ENCODE assay signal across 29 cellular contexts in genomic region chr16:17293813-17294558, GRCh38.
"Had no signal": no experiment of that assay in that cellular context is flagged by ENCODE, and none has a peak within 500 bp of the region (broad histone marks: within the 10 kb centered on the region; RNA-seq: fewer than 3 reads in every experiment).

No MANE protein-coding gene starts in this region.

- H3K27ac Mint-ChIP-seq: activated CD4-positive, alpha-beta T cell treated with anti-CD3 and anti-CD28 coated beads, Interleukin-2, amount 10 ng/mL, durations not matched to agents 7 days and 5 days; mesothelial cell of epicardium; stimulated activated effector memory CD8-positive, alpha-beta T cell treated with anti-CD3 and anti-CD28 coated beads, Interleukin-12 subunit alpha, Interleukin-12 subunit beta, amount 100 ng/mL, for 72 hours; T-helper 2 cell treated with Interferon-gamma antibody and Interleukin-4, amounts not matched to agents 5 μg/mL and 100 μg/mL, for 36 hours had no signal

- H3K36me3 ChIP-seq: brain microvascular endothelial cell, neural progenitor cell, transverse colon had no signal

- FAIRE-seq: endothelial cell of umbilical vein, small intestine, urothelium cell line had no signal

- H3K9ac ChIP-seq: neural progenitor cell had no signal

- H3K9me3 ChIP-seq: psoas muscle, transverse colon had no signal

- H3K9me3 Mint-ChIP-seq: activated T-helper 17 cell treated with anti-CD3 and anti-CD28 coated beads, Interleukin-2, amount 50 U/mL, for 72 hours; neural progenitor cell; stimulated activated effector memory CD8-positive, alpha-beta T cell treated with anti-CD3 and anti-CD28 coated beads, Interleukin-12 subunit alpha, Interleukin-12 subunit beta, amount 100 ng/mL, for 72 hours; T-helper 2 cell treated with Interferon-gamma antibody and Interleukin-4, amounts not matched to agents 5 μg/mL and 100 μg/mL, for 36 hours had no signal

- H3K36me3 Mint-ChIP-seq: mesothelial cell of epicardium, neural progenitor cell had no signal

- ATAC-seq: activated naive CD4-positive, alpha-beta T cell treated with anti-CD3 and anti-CD28 coated beads, Interleukin-2, amount 50 U/mL, for 72 hours; activated T-helper 17 cell treated with anti-CD3 and anti-CD28 coated beads, Interleukin-2, amount 50 U/mL, for 72 hours; esophagus mucosa; left ventricle myocardium superior; naive thymus-derived CD8-positive, alpha-beta T cell; sciatic nerve; stimulated activated effector memory CD8-positive, alpha-beta T cell treated with anti-CD3 and anti-CD28 coated beads, Interleukin-12 subunit alpha, Interleukin-12 subunit beta, amount 100 ng/mL, for 72 hours had no signal

- H3K4me2 ChIP-seq: neural progenitor cell had no signal

- H3K4me3 ChIP-seq: neural progenitor cell, psoas muscle, transverse colon had no signal

- DNase-seq: activated CD4-positive, alpha-beta T cell treated with anti-CD3 and anti-CD28 coated beads, Interleukin-2, amount 10 ng/mL, durations not matched to agents 7 days and 5 days; activated CD4-positive, CD25-positive, alpha-beta regulatory T cell treated with anti-CD3 and anti-CD28 coated beads, Interleukin-2, amount 50 U/mL, for 72 hours; activated T-cell treated with anti-CD3 and anti-CD28 coated beads, Interleukin-2, amount 50 U/mL, for 1 hour; aorta; brain microvascular endothelial cell; caudate nucleus; effector memory CD4-positive, alpha-beta T cell; foreskin melanocyte; glutamatergic neuron; hypothalamus; left ventricle myocardium superior; mammary epithelial cell; naive thymus-derived CD8-positive, alpha-beta T cell; psoas muscle; small intestine; stimulated activated CD4-positive, alpha-beta T cell treated with anti-CD3 and anti-CD28 coated beads, Interleukin-2, amount 100 ng/mL, for 24 hours; stimulated activated naive CD8-positive, alpha-beta T cell treated with anti-CD3 and anti-CD28 coated beads, Interleukin-15, amount 100 ng/mL, for 72 hours; transverse colon had no signal

- H3K27me3 Mint-ChIP-seq: activated CD4-positive, alpha-beta T cell treated with anti-CD3 and anti-CD28 coated beads, Interleukin-2, amount 10 ng/mL, durations not matched to agents 7 days and 5 days; activated T-helper 17 cell treated with anti-CD3 and anti-CD28 coated beads, Interleukin-2, amount 50 U/mL, for 72 hours; naive thymus-derived CD8-positive, alpha-beta T cell; stimulated activated naive CD8-positive, alpha-beta T cell treated with anti-CD3 and anti-CD28 coated beads, Interleukin-15, amount 100 ng/mL, for 72 hours had no signal

- H3K27me3 ChIP-seq: brain microvascular endothelial cell, neural progenitor cell, transverse colon had no signal

- H3K4me3 Mint-ChIP-seq: activated CD4-positive, alpha-beta T cell treated with anti-CD3 and anti-CD28 coated beads, Interleukin-2, amount 10 ng/mL, durations not matched to agents 7 days and 5 days; activated T-helper 17 cell treated with anti-CD3 and anti-CD28 coated beads, Interleukin-2, amount 50 U/mL, for 72 hours; mesothelial cell of epicardium; naive thymus-derived CD8-positive, alpha-beta T cell; neural progenitor cell; stimulated activated effector memory CD8-positive, alpha-beta T cell treated with anti-CD3 and anti-CD28 coated beads, Interleukin-12 subunit alpha, Interleukin-12 subunit beta, amount 100 ng/mL, for 72 hours; stimulated activated naive CD8-positive, alpha-beta T cell treated with anti-CD3 and anti-CD28 coated beads, Interleukin-15, amount 100 ng/mL, for 72 hours; T-helper 2 cell treated with Interferon-gamma antibody and Interleukin-4, amounts not matched to agents 5 μg/mL and 100 μg/mL, for 36 hours had no signal

- H3K27ac ChIP-seq: brain microvascular endothelial cell, neural progenitor cell, psoas muscle, transverse colon, VCaP had no signal

- H2AFZ ChIP-seq: neural progenitor cell had no signal
